In the genomic region with DNA sequence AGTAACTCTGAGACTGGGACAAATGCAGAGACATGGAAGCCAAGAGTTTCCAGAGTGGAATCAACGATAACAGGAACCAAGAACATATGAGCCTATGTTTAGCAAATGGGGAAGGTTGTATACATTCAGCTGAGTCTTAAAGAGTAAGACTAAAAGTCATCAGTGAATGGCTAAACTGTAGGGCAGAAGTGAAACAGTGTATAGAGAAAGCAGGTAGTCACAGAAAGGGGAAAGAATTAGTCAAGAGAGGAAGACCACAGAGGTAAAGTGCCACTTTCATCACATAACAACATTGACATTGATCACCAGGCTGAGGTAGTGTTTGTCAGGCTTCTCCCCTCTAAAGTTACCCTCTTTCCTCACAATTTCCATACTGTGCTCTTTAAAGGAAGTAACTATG, we compare ENCODE assay signal across 30 cellular contexts.
"Had no signal": no experiment of that assay in that cellular context is flagged by ENCODE, and none has a peak within 500 bp of the region (broad histone marks: within the 10 kb centered on the region; RNA-seq: fewer than 3 reads in every experiment).

No MANE protein-coding gene starts in this region.

- H3K36me3 ChIP-seq: adrenal gland, SJCRH30 had no signal

- H3K27me3 Mint-ChIP-seq: activated CD4-positive, alpha-beta T cell treated with anti-CD3 and anti-CD28 coated beads for 36 hours; activated CD4-positive, alpha-beta T cell treated with anti-CD3 and anti-CD28 coated beads, Interleukin-2, amount 10 ng/mL, durations not matched to agents 7 days and 5 days; brain had no signal

- H3K4me3 ChIP-seq: adrenal gland, SJCRH30, SK-N-MC had no signal

- ATAC-seq: activated CD4-positive, alpha-beta T cell treated with anti-CD3 and anti-CD28 coated beads for 36 hours; activated CD4-positive, CD25-positive, alpha-beta regulatory T cell treated with anti-CD3 and anti-CD28 coated beads, Interleukin-2, amount 50 U/mL, for 24 hours; activated CD8-positive, alpha-beta T cell treated with anti-CD3 and anti-CD28 coated beads, Interleukin-2, amount 10 ng/mL, durations not matched to agents 7 days and 5 days; activated naive CD4-positive, alpha-beta T cell treated with anti-CD3 and anti-CD28 coated beads, Interleukin-2, amount 50 U/mL, for 72 hours; activated T-cell treated with anti-CD3 and anti-CD28 coated beads, Interleukin-2, amount 50 U/mL, for 4 hours had no signal

- H3K27ac ChIP-seq: adrenal gland, SJCRH30, SK-N-MC had no signal

- DNase-seq: activated CD4-positive, alpha-beta T cell treated with anti-CD3 and anti-CD28 coated beads for 36 hours; activated CD4-positive, alpha-beta T cell treated with anti-CD3 and anti-CD28 coated beads, Interleukin-2, amount 10 ng/mL, durations not matched to agents 7 days and 5 days; activated CD4-positive, alpha-beta T cell treated with anti-CD3 and anti-CD28 coated beads, Interleukin-2, amount 50 U/mL, for 48 hours; activated CD8-positive, alpha-beta T cell treated with anti-CD3 and anti-CD28 coated beads, Interleukin-2, amount 10 ng/mL, durations not matched to agents 7 days and 5 days; activated gamma-delta T cell treated with Interleukin-2 at 50 U/mL for 16 hours; activated naive CD4-positive, alpha-beta T cell treated with anti-CD3 and anti-CD28 coated beads for 36 hours; activated T-cell treated with anti-CD3 and anti-CD28 coated beads, Interleukin-2, amount 50 U/mL, for 4 hours; adrenal gland; caudate nucleus; cerebellar nuclear complex; cortex of kidney; MM.1S; NCI-H1092; NCI-H1436 treated with DMSO at 0.1 percent for 48 hours; NCI-H1694 treated with DMSO at 0.1 percent for 48 hours; NCI-H2029 treated with DMSO at 0.1 percent for 48 hours; NCI-H2107; NCI-H2171; NCI-H510A; NCI-H526; NCI-H748 treated with DMSO at 0.1 percent for 48 hours; OCI-M1; SHP77; SJCRH30; T1000 had no signal

- H3K36me3 Mint-ChIP-seq: activated naive CD4-positive, alpha-beta T cell treated with anti-CD3 and anti-CD28 coated beads, Interleukin-2, amount 50 U/mL, for 72 hours; brain had no signal

- H3K4me1 Mint-ChIP-seq: activated CD4-positive, alpha-beta T cell treated with anti-CD3 and anti-CD28 coated beads for 36 hours; activated CD4-positive, alpha-beta T cell treated with anti-CD3 and anti-CD28 coated beads, Interleukin-2, amount 10 ng/mL, durations not matched to agents 7 days and 5 days; brain had no signal

- H3K4me1 ChIP-seq: adrenal gland, SJCRH30 had no signal

- H3K9me3 Mint-ChIP-seq: activated CD4-positive, alpha-beta T cell treated with anti-CD3 and anti-CD28 coated beads, Interleukin-2, amount 10 ng/mL, durations not matched to agents 7 days and 5 days; brain had no signal

- H3K27me3 ChIP-seq: adrenal gland, SJCRH30 had no signal

- H3K4me3 Mint-ChIP-seq: activated CD4-positive, alpha-beta T cell treated with anti-CD3 and anti-CD28 coated beads for 36 hours; activated CD4-positive, alpha-beta T cell treated with anti-CD3 and anti-CD28 coated beads, Interleukin-2, amount 10 ng/mL, durations not matched to agents 7 days and 5 days; activated CD8-positive, alpha-beta T cell treated with anti-CD3 and anti-CD28 coated beads, Interleukin-2, amount 10 ng/mL, durations not matched to agents 7 days and 5 days; activated naive CD4-positive, alpha-beta T cell treated with anti-CD3 and anti-CD28 coated beads for 36 hours; activated T-cell treated with anti-CD3 and anti-CD28 coated beads, Interleukin-2, amount 50 U/mL, for 4 hours; activated T-helper 1 cell treated with anti-CD3 and anti-CD28 coated beads, Interleukin-12 subunit alpha, Interleukin-12 subunit beta, Interleukin-2, Interleukin-4 antibody, amounts not matched to agents 30 ng/mL and 10 ng/mL and 1 ng/mL, durations not matched to agents 14 hours and 24 hours and 36 hours; brain had no signal

- H3K9me3 ChIP-seq: adrenal gland, SJCRH30 had no signal

- H3K27ac Mint-ChIP-seq: activated CD4-positive, alpha-beta T cell treated with anti-CD3 and anti-CD28 coated beads for 36 hours; activated CD4-positive, alpha-beta T cell treated with anti-CD3 and anti-CD28 coated beads, Interleukin-2, amount 10 ng/mL, durations not matched to agents 7 days and 5 days; activated CD8-positive, alpha-beta T cell treated with anti-CD3 and anti-CD28 coated beads, Interleukin-2, amount 10 ng/mL, durations not matched to agents 7 days and 5 days; activated naive CD4-positive, alpha-beta T cell treated with anti-CD3 and anti-CD28 coated beads for 36 hours; activated naive CD4-positive, alpha-beta T cell treated with anti-CD3 and anti-CD28 coated beads, Interleukin-2, amount 50 U/mL, for 72 hours; activated T-helper 1 cell treated with anti-CD3 and anti-CD28 coated beads, Interleukin-12 subunit alpha, Interleukin-12 subunit beta, Interleukin-2, Interleukin-4 antibody, amounts not matched to agents 30 ng/mL and 10 ng/mL and 1 ng/mL, durations not matched to agents 14 hours and 24 hours and 36 hours; brain had no signal
